In the genomic region with DNA sequence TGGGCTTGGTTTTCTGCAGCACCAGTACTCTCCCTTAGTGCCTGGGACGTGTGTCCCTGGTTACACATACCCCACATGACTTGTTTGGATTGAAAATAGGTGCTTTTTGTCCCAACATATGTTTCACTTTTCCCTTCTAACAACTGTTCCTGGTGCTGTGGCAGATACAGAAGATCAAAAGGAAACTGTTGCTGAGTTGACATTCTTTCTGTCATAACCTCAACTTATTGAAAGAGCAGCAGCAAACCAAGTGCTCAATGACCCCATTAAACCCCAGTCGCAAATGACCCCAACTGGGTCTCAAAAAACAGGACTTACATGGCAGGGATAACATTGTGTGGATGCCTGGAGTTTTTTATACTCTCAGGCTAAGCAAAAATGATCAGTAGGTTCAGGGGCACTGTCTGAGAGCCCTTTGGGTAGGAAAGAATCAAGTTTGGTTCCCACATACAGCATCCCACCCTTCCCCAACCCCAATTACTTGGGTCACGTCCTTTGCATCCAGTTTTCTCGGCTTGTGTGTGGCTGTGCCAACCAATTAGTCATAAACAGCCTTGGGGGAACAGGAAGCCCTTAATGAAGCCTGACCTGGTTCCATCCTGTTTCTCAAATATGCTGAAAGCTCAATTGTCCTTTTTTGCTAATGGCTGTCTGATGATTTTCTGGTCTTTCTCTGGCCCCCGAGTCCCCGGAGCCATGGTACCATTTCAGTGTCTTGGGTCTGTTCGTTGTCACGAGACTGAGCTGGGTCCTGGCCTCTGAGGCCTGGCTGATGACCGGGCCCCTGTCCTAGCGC, we compare ENCODE assay signal across 11 cellular contexts. TPM values are rescaled to one million over a fixed set of nuclear protein-coding genes. Genes with fewer than 3 reads are reported as not detected.
DNase-seq lines count a peak whose midpoint lies in the region; ATAC-seq, FAIRE-seq and TF ChIP-seq lines count a peak whose summit lies in the region.
"Had no signal": no experiment of that assay in that cellular context is flagged by ENCODE, and none has a peak within 500 bp of the region (broad histone marks: within the 10 kb centered on the region; RNA-seq: fewer than 3 reads in every experiment).

No MANE protein-coding gene starts in this region.

- FAIRE-seq in GM12878 (lab: Jason Lieb, UNC), result no peak

- BruUV-seq in GM12878 (replicated peaks; lab: Mats Ljungman, UMichigan), result no TSS peak

- SMC1A ChIA-PET in GM12878 (lab: Charles Lee; ENCODE audit: uncharacterized antibody, unreplicated experiment), result interaction anchor here (0.8 to 1.3 kb wide), 6 partner anchors 20 to 220 kb away, joined by 3 to 4 read pairs (median 3); no protein-coding TSS in a partner anchor

- RAD21 ChIA-PET in GM12878 (lab: Charles Lee; ENCODE audit: unreplicated experiment), result interaction anchor here (0.9 to 1.9 kb wide), 5 partner anchors 10 to 220 kb away, joined by 3 to 8 read pairs (median 3); no protein-coding TSS in a partner anchor

- H3K36me3 ChIP-seq in BLaER1, result no peaks in the 10 kb centered on the region
- no peaks in the 10 kb centered on the region for H3K36me3 ChIP-seq in GM12878 (ENCODE audit: control insufficient read depth in 2 of 2, insufficient read depth in 2 of 2, low read length in 1 of 2)
- no peaks in the 10 kb centered on the region for H3K36me3 ChIP-seq in adrenal gland (replicated peaks in 1 of 2)

- H2AFZ ChIP-seq in GM12878 (ENCODE audit: control insufficient read depth, low read depth, low read length), result peak overlapping the region; percentile 61

- H4K20me1 ChIP-seq in BLaER1 (no peaks in the 10 kb centered on the region), GM12878 (ENCODE audit: control insufficient read depth, insufficient read depth) (no peaks in the 10 kb centered on the region)

- H3K9ac ChIP-seq in BLaER1 (no peak overlapping the region), GM12878 (ENCODE audit: control insufficient read depth, insufficient read depth, low read length) (no peak overlapping the region)

- ATAC-seq in GM12878 (no peak), HG02759 (IDR thresholded peaks at IDR 0.05; ENCODE audit: unreplicated experiment) (no peak)

- in situ Hi-C loops in GM12878 (cut with MboI), result loop anchor here (10.0 kb wide), 1 partner anchor 230 kb away; no protein-coding TSS in a partner anchor

- H3K79me2 ChIP-seq in GM12878 (ENCODE audit: control insufficient read depth, insufficient read depth, low read length), result no peaks in the 10 kb centered on the region

- POLR2A ChIA-PET in GM12878 (lab: Charles Lee), result interaction anchor here (0.6 to 2.0 kb wide), 5 partner anchors 8 to 269 kb away, joined by 3 to 5 read pairs (median 3); partner anchors contain the start of gene DDX21

- CTCF ChIA-PET in GM12878 (lab: Yijun Ruan, JAX), result interaction anchor here (0.9 to 5.8 kb wide), 3 partner anchors 14 to 219 kb away, joined by 3 to 40 read pairs (median 3); no protein-coding TSS in a partner anchor

- TF ChIP-seq EP300 in GM12878 (IDR thresholded peaks at IDR 0.05; ENCODE audit: borderline replicate concordance in 1 of 2, control insufficient read depth in 1 of 2, low read depth in 2 of 2, low read length in 2 of 2), result no peak

- peak; percentile 36 for DNase-seq in HPDE6-E6E7 (ENCODE audit: extremely low spot score)
- no peak for DNase-seq in GM12878 (ENCODE audit: low read depth, low spot score)
- peak; percentile 30 to 81 for DNase-seq in lung microvascular endothelial cell (ENCODE audit: low read depth in 2 of 2)
- DNase-seq in adrenal gland, result no peak
- no peak for DNase-seq in HuH-7 (ENCODE audit: low spot score)
- DNase-seq in activated effector memory CD4-positive, alpha-beta T cell treated with anti-CD3 and anti-CD28 coated beads, Interleukin-2, amount 50 U/mL, for 16 hours, result no peak
- DNase-seq: occipital lobe; stimulated activated CD4-positive, alpha-beta T cell treated with anti-CD3 and anti-CD28 coated beads, Interleukin-4, amount 100 ng/mL, for 1 hour; trophoblast cell had no signal

- WGBS in GM12878 (ENCODE audit: insufficient coverage, insufficient replicate concordance, low lambda C conversion rate, missing lambda C conversion rate), result 42% methylated on average over 10 of the region's 10 CpGs
- WGBS in adrenal gland, 4 donors, result 56 to 67% (median 61%) methylated on average over 10 of the region's 10 CpGs

- no peak for TF ChIP-seq CTCF in GM12878 (IDR thresholded peaks at IDR 0.05 in 2 of 3, conservative IDR thresholded peaks at IDR 0.05 in 1 of 3; ENCODE audit: control insufficient read depth in 2 of 3, extremely low read depth in 1 of 3, insufficient read depth in 1 of 3, low read depth in 3 of 3, low read length in 3 of 3)
- TF ChIP-seq CTCF in adrenal gland (IDR thresholded peaks at IDR 0.05), result no peak

- H3K27ac ChIP-seq in BLaER1 (no peak overlapping the region), GM12878 (ENCODE audit: control insufficient read depth, insufficient read depth) (no peak overlapping the region), adrenal gland (no peak overlapping the region)

- H3K9me3 ChIP-seq in BLaER1 (no peaks in the 10 kb centered on the region), GM12878 (replicated peaks; ENCODE audit: control insufficient read depth, insufficient read depth, low read length) (no peaks in the 10 kb centered on the region), adrenal gland (replicated peaks in 1 of 3) (no peaks in the 10 kb centered on the region)

- no peaks in the 10 kb centered on the region for H3K27me3 ChIP-seq in BLaER1
- H3K27me3 ChIP-seq in GM12878 (replicated peaks in 1 of 2; ENCODE audit: control insufficient read depth in 2 of 2, insufficient read depth in 2 of 2, low read length in 1 of 2), result no peaks in the 10 kb centered on the region
- peaks cover 9% of the 10 kb centered on the region for H3K27me3 ChIP-seq in adrenal gland

- no peak for TF ChIP-seq POLR2A in GM12878 (IDR thresholded peaks at IDR 0.05; ENCODE audit: low read depth, low read length)
- TF ChIP-seq POLR2A in adrenal gland (IDR thresholded peaks at IDR 0.05), result no peak

- intact Hi-C loops in GM12878 (cut with micrococcal nuclease; ENCODE audit: unreplicated experiment), result loop anchor here (5.0 to 10.0 kb wide), 2 partner anchors 100 to 223 kb away; partner anchors contain the start of gene VPS26A
- intact Hi-C loops in adrenal gland (cut with DNase I), result no loop called here

- no peak overlapping the region for H3K4me3 ChIP-seq in BLaER1
- H3K4me3 ChIP-seq in GM12878, result no peak overlapping the region
- no peak overlapping the region for H3K4me3 ChIP-seq in adrenal gland

- TF ChIP-seq RAD21 in GM12878 (IDR thresholded peaks at IDR 0.05; ENCODE audit: insufficient read depth, low read depth, low read length), result no peak

- H3K4me1 ChIP-seq in BLaER1 (peaks cover 57% of the 10 kb centered on the region), GM12878 (ENCODE audit: control insufficient read depth, insufficient read depth, low read length) (peaks cover 46% of the 10 kb centered on the region), adrenal gland (replicated peaks in 1 of 2) (peaks cover 8 to 11% of the 10 kb centered on the region in 2 donors)

- H3K4me2 ChIP-seq in BLaER1, result peak overlapping the region; percentile 28; the same call in 1 of the 2 replicates
- no peak overlapping the region for H3K4me2 ChIP-seq in GM12878 (ENCODE audit: control insufficient read depth, insufficient read depth)

RNA-seq across cellular contexts. Expression of gene HKDC1, which starts 4.9 kb away (rescaled TPM):
- 0.42 TPM in 1 of 2 replicates, not detected in the other for total RNA-seq in GM12878 (2013; cell fraction: nucleolus; rRNA removed)
- total RNA-seq in GM12878 (2014; rRNA removed) (0.34 TPM in 1 of 2 replicates, not detected in the other), GM12878 (2014; rRNA removed; fragmentation: Illumina TruSeq; extraction: Trizol) (0.13 and 0.28 TPM in 2 replicates), GM12878 (2021) (0.13 and 0.37 TPM in 2 replicates), lung microvascular endothelial cell (under 0.01 TPM in 1 of 2 replicates, not detected in the other), adrenal gland (under 1 TPM in 2 of 8 donors, not detected in 6; under 0.01 to 0.11 TPM)
- not detected for polyA plus RNA-seq in GM12878 (2011; ENCODE audit: low read depth)
- polyA plus RNA-seq in GM12878 (2011; rRNA removed) (0.04 TPM in 1 of 2 replicates, not detected in the other), GM12878 (2014; fragmentation: Illumina TruSeq; extraction: Trizol) (0.04 TPM in 1 of 2 replicates, not detected in the other), GM12878 (2014; fragmentation: Nextera tagmentation; extraction: Ambion mirVana) (not detected), GM12878 (2014; rRNA removed) (0.11 TPM in 1 of 2 replicates, not detected in the other), GM12878 (2016; fragmentation: Nextera tagmentation; extraction: Ambion mirVana) (not detected), adrenal gland (under 1 TPM; 0.04 to 0.48 (median 0.20) TPM)
- 0.10 and 0.13 TPM in 2 replicates for polyA plus RNA-seq in GM12878 (2011; cell fraction: cytosol; rRNA removed)
- polyA plus RNA-seq in GM12878 (2011; cell fraction: nucleus; rRNA removed), result 0.06 and 0.15 TPM in 2 replicates
- polyA plus RNA-seq in GM12878 (2012), result 0.08 TPM in 1 of 2 replicates, not detected in the other
- not detected in 2 replicates for polyA minus RNA-seq in GM12878 (2011; rRNA and poly(A)+ RNA removed)
- not detected in 2 replicates for polyA minus RNA-seq in GM12878 (2011; cell fraction: cytosol; rRNA and poly(A)+ RNA removed)
- not detected in 2 replicates for polyA minus RNA-seq in GM12878 (2011; cell fraction: nucleus; rRNA and poly(A)+ RNA removed)

RNA-seq across cellular contexts. Expression of gene SUPV3L1, which starts 45.0 kb away (rescaled TPM):
- total RNA-seq in GM12878 (2013; cell fraction: nucleolus; rRNA removed), result 45.7 and 45.8 TPM in 2 replicates
- total RNA-seq in GM12878 (2014; rRNA removed) (23.7 and 28.9 TPM in 2 replicates), GM12878 (2014; rRNA removed; fragmentation: Illumina TruSeq; extraction: Trizol) (35.4 and 37.0 TPM in 2 replicates), GM12878 (2021) (35.7 and 48.9 TPM in 2 replicates), lung microvascular endothelial cell (13.1 and 20.8 TPM in 2 replicates), adrenal gland (10 to 100 TPM; 24.4 to 53.1 (median 33.6) TPM)
- 26.3 TPM for polyA plus RNA-seq in GM12878 (2011; ENCODE audit: low read depth)
- polyA plus RNA-seq in GM12878 (2011; rRNA removed) (56.2 and 57.5 TPM in 2 replicates), GM12878 (2014; fragmentation: Illumina TruSeq; extraction: Trizol) (54.0 and 66.1 TPM in 2 replicates), GM12878 (2014; fragmentation: Nextera tagmentation; extraction: Ambion mirVana) (10 to 100 TPM; 18.4 to 32.3 TPM), GM12878 (2014; rRNA removed) (38.3 and 39.6 TPM in 2 replicates), GM12878 (2016; fragmentation: Nextera tagmentation; extraction: Ambion mirVana) (10 to 100 TPM; 52.1 to 57.8 TPM), adrenal gland (100 to 1,000 TPM in 2 of 3 donors, 10 to 100 TPM in 1; 54.8 to 165 (median 114) TPM)
- polyA plus RNA-seq in GM12878 (2011; cell fraction: cytosol; rRNA removed), result 33.0 and 50.0 TPM in 2 replicates
- 51.6 and 53.3 TPM in 2 replicates for polyA plus RNA-seq in GM12878 (2011; cell fraction: nucleus; rRNA removed)
- polyA plus RNA-seq in GM12878 (2012), result 20.9 and 27.9 TPM in 2 replicates
- polyA minus RNA-seq in GM12878 (2011; rRNA and poly(A)+ RNA removed), result 50.1 and 97.7 TPM in 2 replicates
- polyA minus RNA-seq in GM12878 (2011; cell fraction: cytosol; rRNA and poly(A)+ RNA removed), result 32.9 and 35.0 TPM in 2 replicates
- polyA minus RNA-seq in GM12878 (2011; cell fraction: nucleus; rRNA and poly(A)+ RNA removed), result 15.4 and 21.2 TPM in 2 replicates

RNA-seq across cellular contexts. Expression of gene HK1, which starts 53.2 kb away (rescaled TPM):
- total RNA-seq in GM12878 (2013; cell fraction: nucleolus; rRNA removed), result 34.0 and 34.9 TPM in 2 replicates
- total RNA-seq in GM12878 (2014; rRNA removed) (51.3 and 52.9 TPM in 2 replicates), GM12878 (2014; rRNA removed; fragmentation: Illumina TruSeq; extraction: Trizol) (30.4 and 31.8 TPM in 2 replicates), GM12878 (2021) (66.8 and 74.0 TPM in 2 replicates), lung microvascular endothelial cell (86.7 and 93.3 TPM in 2 replicates), adrenal gland (10 to 100 TPM; 29.3 to 79.3 (median 52.7) TPM)
- polyA plus RNA-seq in GM12878 (2011; ENCODE audit: low read depth), result 45.7 TPM
- polyA plus RNA-seq in GM12878 (2011; rRNA removed) (25.6 and 36.6 TPM in 2 replicates), GM12878 (2014; fragmentation: Illumina TruSeq; extraction: Trizol) (55.6 and 59.2 TPM in 2 replicates), GM12878 (2014; fragmentation: Nextera tagmentation; extraction: Ambion mirVana) (1 to 10 TPM; 3.4 to 6.6 TPM), GM12878 (2014; rRNA removed) (40.3 and 43.4 TPM in 2 replicates), GM12878 (2016; fragmentation: Nextera tagmentation; extraction: Ambion mirVana) (10 to 100 TPM; 75.7 to 77.3 TPM), adrenal gland (10 to 100 TPM; 18.4 to 37.5 (median 19.5) TPM)
- 38.0 and 43.8 TPM in 2 replicates for polyA plus RNA-seq in GM12878 (2011; cell fraction: cytosol; rRNA removed)
- 35.1 and 43.0 TPM in 2 replicates for polyA plus RNA-seq in GM12878 (2011; cell fraction: nucleus; rRNA removed)
- polyA plus RNA-seq in GM12878 (2012), result 64.1 and 66.2 TPM in 2 replicates
- polyA minus RNA-seq in GM12878 (2011; rRNA and poly(A)+ RNA removed), result 63.3 and 68.7 TPM in 2 replicates
- polyA minus RNA-seq in GM12878 (2011; cell fraction: cytosol; rRNA and poly(A)+ RNA removed), result 19.8 and 22.1 TPM in 2 replicates
- polyA minus RNA-seq in GM12878 (2011; cell fraction: nucleus; rRNA and poly(A)+ RNA removed), result 12.8 and 16.7 TPM in 2 replicates

Comparison
In these comparisons a context has a peak if more than half of its experiments do, and no peak if none do; other contexts are left out.
1. DNase-seq: peak in HPDE6-E6E7 (single experiment) and lung microvascular endothelial cell (2 of 2); none in GM12878 (single experiment), adrenal gland (0 of 7), HuH-7 (single experiment) and activated effector memory CD4-positive, alpha-beta T cell treated with anti-CD3 and anti-CD28 coated beads, Interleukin-2, amount 50 U/mL, for 16 hours (single experiment).